ENCODE assay signal across 1 cellular context in the genomic region with DNA sequence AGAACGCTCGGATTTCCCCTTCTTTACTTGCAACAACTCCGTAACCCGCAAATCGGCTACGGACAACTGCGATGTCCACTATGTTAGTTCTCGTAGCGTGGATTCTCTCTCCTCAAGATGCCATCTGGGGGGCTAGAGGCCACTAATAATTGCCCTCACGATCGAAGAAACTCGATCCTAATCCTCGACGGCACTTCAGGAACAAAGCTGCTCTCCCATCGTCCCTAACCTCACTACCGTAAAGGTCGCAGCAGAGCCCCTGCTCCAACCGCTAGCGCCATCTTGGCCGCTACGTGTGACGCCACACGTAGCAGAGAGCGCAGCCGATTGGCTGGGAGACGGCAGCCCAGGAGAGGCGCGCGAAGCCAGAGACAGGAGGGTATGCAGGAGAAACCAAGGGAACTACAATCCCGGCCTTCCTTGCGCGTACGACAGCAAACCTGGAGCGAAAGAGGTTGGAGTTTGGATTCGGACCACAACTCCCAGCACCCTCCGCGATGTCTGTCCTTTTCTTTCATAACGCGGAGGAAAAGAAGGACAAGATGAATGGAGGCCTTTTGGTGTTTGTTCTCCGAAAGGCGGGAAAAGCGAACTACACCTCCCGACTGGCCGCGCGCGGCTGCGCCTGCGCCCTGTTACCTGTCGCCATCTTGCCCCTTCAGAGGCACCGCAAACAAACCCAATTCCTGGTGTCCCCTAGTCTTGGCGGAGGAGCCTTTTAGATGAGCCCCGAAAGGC.
TF ChIP-seq lines count a peak whose summit lies in the region.

A gene with protein sequence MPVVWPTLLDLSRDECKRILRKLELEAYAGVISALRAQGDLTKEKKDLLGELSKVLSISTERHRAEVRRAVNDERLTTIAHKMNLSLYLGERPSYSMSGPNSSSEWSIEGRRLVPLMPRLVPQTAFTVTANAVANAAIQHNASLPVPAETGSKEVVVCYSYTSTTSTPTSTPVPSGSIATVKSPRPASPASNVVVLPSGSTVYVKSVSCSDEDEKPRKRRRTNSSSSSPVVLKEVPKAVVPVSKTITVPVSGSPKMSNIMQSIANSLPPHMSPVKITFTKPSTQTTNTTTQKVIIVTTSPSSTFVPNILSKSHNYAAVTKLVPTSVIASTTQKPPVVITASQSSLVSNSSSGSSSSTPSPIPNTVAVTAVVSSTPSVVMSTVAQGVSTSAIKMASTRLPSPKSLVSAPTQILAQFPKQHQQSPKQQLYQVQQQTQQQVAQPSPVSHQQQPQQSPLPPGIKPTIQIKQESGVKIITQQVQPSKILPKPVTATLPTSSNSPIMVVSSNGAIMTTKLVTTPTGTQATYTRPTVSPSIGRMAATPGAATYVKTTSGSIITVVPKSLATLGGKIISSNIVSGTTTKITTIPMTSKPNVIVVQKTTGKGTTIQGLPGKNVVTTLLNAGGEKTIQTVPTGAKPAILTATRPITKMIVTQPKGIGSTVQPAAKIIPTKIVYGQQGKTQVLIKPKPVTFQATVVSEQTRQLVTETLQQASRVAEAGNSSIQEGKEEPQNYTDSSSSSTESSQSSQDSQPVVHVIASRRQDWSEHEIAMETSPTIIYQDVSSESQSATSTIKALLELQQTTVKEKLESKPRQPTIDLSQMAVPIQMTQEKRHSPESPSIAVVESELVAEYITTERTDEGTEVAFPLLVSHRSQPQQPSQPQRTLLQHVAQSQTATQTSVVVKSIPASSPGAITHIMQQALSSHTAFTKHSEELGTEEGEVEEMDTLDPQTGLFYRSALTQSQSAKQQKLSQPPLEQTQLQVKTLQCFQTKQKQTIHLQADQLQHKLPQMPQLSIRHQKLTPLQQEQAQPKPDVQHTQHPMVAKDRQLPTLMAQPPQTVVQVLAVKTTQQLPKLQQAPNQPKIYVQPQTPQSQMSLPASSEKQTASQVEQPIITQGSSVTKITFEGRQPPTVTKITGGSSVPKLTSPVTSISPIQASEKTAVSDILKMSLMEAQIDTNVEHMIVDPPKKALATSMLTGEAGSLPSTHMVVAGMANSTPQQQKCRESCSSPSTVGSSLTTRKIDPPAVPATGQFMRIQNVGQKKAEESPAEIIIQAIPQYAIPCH (N-terminal part only) (plus strand): TSS at position 635 of the 738 bp plus-strand sequence. CDS start 1,921 bp downstream, outside the sequence.

TF ChIP-seq in K562, 482 proteins besides CTCF, POLR2A, EP300 and RAD21 (continued from another document and continues in another):
- TF ChIP-seq, protein P1, sequence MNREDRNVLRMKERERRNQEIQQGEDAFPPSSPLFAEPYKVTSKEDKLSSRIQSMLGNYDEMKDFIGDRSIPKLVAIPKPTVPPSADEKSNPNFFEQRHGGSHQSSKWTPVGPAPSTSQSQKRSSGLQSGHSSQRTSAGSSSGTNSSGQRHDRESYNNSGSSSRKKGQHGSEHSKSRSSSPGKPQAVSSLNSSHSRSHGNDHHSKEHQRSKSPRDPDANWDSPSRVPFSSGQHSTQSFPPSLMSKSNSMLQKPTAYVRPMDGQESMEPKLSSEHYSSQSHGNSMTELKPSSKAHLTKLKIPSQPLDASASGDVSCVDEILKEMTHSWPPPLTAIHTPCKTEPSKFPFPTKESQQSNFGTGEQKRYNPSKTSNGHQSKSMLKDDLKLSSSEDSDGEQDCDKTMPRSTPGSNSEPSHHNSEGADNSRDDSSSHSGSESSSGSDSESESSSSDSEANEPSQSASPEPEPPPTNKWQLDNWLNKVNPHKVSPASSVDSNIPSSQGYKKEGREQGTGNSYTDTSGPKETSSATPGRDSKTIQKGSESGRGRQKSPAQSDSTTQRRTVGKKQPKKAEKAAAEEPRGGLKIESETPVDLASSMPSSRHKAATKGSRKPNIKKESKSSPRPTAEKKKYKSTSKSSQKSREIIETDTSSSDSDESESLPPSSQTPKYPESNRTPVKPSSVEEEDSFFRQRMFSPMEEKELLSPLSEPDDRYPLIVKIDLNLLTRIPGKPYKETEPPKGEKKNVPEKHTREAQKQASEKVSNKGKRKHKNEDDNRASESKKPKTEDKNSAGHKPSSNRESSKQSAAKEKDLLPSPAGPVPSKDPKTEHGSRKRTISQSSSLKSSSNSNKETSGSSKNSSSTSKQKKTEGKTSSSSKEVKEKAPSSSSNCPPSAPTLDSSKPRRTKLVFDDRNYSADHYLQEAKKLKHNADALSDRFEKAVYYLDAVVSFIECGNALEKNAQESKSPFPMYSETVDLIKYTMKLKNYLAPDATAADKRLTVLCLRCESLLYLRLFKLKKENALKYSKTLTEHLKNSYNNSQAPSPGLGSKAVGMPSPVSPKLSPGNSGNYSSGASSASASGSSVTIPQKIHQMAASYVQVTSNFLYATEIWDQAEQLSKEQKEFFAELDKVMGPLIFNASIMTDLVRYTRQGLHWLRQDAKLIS (CRISPR knock-in tag; IDR thresholded peaks at IDR 0.05), result no peak; the same call in 1 of the 2 replicates
- TF ChIP-seq TRIM24 (IDR thresholded peaks at IDR 0.05), result no peak
- TF ChIP-seq, protein P2, sequence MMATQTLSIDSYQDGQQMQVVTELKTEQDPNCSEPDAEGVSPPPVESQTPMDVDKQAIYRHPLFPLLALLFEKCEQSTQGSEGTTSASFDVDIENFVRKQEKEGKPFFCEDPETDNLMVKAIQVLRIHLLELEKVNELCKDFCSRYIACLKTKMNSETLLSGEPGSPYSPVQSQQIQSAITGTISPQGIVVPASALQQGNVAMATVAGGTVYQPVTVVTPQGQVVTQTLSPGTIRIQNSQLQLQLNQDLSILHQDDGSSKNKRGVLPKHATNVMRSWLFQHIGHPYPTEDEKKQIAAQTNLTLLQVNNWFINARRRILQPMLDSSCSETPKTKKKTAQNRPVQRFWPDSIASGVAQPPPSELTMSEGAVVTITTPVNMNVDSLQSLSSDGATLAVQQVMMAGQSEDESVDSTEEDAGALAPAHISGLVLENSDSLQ (IDR thresholded peaks at IDR 0.05), result peak; percentile 58
- peak; percentile 86; the same call in 1 of the 2 replicates for TF ChIP-seq RB1 (IDR thresholded peaks at IDR 0.05; ENCODE audit: low read depth)
- TF ChIP-seq RBM25 (IDR thresholded peaks at IDR 0.05; ENCODE audit: low read depth, low read length, severe bottlenecking), result no peak
- TF ChIP-seq, protein P3, sequence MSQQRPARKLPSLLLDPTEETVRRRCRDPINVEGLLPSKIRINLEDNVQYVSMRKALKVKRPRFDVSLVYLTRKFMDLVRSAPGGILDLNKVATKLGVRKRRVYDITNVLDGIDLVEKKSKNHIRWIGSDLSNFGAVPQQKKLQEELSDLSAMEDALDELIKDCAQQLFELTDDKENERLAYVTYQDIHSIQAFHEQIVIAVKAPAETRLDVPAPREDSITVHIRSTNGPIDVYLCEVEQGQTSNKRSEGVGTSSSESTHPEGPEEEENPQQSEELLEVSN (IDR thresholded peaks at IDR 0.05; ENCODE audit: borderline replicate concordance in 1 of 2, extremely low read depth in 1 of 2, insufficient read depth in 1 of 2, insufficient read length in 1 of 2, low read depth in 1 of 2, low read length in 1 of 2, poor library complexity in 1 of 2, severe bottlenecking in 1 of 2), result peak; percentile 64 to 86
- no peak for TF ChIP-seq ZBTB1 (CRISPR knock-in tag; IDR thresholded peaks at IDR 0.05; ENCODE audit: borderline replicate concordance, low read depth)
- TF ChIP-seq SMARCB1 (IDR thresholded peaks at IDR 0.05; ENCODE audit: insufficient read length, low read depth), result no peak
- peak; percentile 63 for TF ChIP-seq ZNF263 (CRISPR knock-in tag; IDR thresholded peaks at IDR 0.05; ENCODE audit: borderline replicate concordance)
- TF ChIP-seq MYBL2 (IDR thresholded peaks at IDR 0.05; ENCODE audit: low read depth), result no peak
- no peak for TF ChIP-seq MYBL2 (CRISPR knock-in tag; IDR thresholded peaks at IDR 0.05; ENCODE audit: borderline replicate concordance)
- TF ChIP-seq RHOXF2B (CRISPR knock-in tag; conservative IDR thresholded peaks at IDR 0.05), result peak; percentile 74; the same call in 1 of the 2 replicates
- TF ChIP-seq JUNB (CRISPR knock-in tag; conservative IDR thresholded peaks at IDR 0.05), result no peak
- TF ChIP-seq NCOA1 (IDR thresholded peaks at IDR 0.05; ENCODE audit: low read depth), result 0 out of 2 replicates have a peak, but pooled peaks have one; percentile 39
- TF ChIP-seq, protein P4, sequence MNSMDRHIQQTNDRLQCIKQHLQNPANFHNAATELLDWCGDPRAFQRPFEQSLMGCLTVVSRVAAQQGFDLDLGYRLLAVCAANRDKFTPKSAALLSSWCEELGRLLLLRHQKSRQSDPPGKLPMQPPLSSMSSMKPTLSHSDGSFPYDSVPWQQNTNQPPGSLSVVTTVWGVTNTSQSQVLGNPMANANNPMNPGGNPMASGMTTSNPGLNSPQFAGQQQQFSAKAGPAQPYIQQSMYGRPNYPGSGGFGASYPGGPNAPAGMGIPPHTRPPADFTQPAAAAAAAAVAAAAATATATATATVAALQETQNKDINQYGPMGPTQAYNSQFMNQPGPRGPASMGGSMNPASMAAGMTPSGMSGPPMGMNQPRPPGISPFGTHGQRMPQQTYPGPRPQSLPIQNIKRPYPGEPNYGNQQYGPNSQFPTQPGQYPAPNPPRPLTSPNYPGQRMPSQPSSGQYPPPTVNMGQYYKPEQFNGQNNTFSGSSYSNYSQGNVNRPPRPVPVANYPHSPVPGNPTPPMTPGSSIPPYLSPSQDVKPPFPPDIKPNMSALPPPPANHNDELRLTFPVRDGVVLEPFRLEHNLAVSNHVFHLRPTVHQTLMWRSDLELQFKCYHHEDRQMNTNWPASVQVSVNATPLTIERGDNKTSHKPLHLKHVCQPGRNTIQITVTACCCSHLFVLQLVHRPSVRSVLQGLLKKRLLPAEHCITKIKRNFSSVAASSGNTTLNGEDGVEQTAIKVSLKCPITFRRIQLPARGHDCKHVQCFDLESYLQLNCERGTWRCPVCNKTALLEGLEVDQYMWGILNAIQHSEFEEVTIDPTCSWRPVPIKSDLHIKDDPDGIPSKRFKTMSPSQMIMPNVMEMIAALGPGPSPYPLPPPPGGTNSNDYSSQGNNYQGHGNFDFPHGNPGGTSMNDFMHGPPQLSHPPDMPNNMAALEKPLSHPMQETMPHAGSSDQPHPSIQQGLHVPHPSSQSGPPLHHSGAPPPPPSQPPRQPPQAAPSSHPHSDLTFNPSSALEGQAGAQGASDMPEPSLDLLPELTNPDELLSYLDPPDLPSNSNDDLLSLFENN (IDR thresholded peaks at IDR 0.05; ENCODE audit: low read depth in 2 of 2, low read length in 2 of 2), result peak in 1 of 2 experiments; percentile 72; a peak in 2 of 4 replicates
- TF ChIP-seq ILK (tag; IDR thresholded peaks at IDR 0.05; ENCODE audit: borderline replicate concordance, low read depth), result no peak
- no peak for TF ChIP-seq MEF2A (IDR thresholded peaks at IDR 0.05; ENCODE audit: control insufficient read depth, low read depth, low read length)
- TF ChIP-seq NUFIP1 (IDR thresholded peaks at IDR 0.05; ENCODE audit: partially characterized antibody), result no peak
- TF ChIP-seq PHF20 (IDR thresholded peaks at IDR 0.05; ENCODE audit: partially characterized antibody), result peak; percentile 81
- TF ChIP-seq C11orf30 (IDR thresholded peaks at IDR 0.05; ENCODE audit: low read depth), result peak; percentile 53
- TF ChIP-seq ZNF408 (CRISPR knock-in tag; IDR thresholded peaks at IDR 0.05; ENCODE audit: low read depth), result no peak
- TF ChIP-seq TBL1XR1 (IDR thresholded peaks at IDR 0.05; ENCODE audit: low read length in 2 of 2), result peak in 1 of 2 experiments; percentile 62; a peak in 1 of 4 replicates
- TF ChIP-seq, protein P5, sequence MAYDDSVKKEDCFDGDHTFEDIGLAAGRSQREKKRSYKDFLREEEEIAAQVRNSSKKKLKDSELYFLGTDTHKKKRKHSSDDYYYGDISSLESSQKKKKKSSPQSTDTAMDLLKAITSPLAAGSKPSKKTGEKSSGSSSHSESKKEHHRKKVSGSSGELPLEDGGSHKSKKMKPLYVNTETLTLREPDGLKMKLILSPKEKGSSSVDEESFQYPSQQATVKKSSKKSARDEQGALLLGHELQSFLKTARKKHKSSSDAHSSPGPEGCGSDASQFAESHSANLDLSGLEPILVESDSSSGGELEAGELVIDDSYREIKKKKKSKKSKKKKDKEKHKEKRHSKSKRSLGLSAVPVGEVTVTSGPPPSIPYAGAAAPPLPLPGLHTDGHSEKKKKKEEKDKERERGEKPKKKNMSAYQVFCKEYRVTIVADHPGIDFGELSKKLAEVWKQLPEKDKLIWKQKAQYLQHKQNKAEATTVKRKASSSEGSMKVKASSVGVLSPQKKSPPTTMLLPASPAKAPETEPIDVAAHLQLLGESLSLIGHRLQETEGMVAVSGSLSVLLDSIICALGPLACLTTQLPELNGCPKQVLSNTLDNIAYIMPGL (CRISPR knock-in tag; IDR thresholded peaks at IDR 0.05), result peak; percentile 82; the same call in 1 of the 2 replicates
- no peak for TF ChIP-seq PTBP1 (IDR thresholded peaks at IDR 0.05; ENCODE audit: low read depth, low read length)
- TF ChIP-seq NR3C1 (CRISPR knock-in tag; IDR thresholded peaks at IDR 0.05), result no peak
- TF ChIP-seq, protein P6, sequence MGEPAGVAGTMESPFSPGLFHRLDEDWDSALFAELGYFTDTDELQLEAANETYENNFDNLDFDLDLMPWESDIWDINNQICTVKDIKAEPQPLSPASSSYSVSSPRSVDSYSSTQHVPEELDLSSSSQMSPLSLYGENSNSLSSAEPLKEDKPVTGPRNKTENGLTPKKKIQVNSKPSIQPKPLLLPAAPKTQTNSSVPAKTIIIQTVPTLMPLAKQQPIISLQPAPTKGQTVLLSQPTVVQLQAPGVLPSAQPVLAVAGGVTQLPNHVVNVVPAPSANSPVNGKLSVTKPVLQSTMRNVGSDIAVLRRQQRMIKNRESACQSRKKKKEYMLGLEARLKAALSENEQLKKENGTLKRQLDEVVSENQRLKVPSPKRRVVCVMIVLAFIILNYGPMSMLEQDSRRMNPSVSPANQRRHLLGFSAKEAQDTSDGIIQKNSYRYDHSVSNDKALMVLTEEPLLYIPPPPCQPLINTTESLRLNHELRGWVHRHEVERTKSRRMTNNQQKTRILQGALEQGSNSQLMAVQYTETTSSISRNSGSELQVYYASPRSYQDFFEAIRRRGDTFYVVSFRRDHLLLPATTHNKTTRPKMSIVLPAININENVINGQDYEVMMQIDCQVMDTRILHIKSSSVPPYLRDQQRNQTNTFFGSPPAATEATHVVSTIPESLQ (CRISPR knock-in tag; IDR thresholded peaks at IDR 0.05), result peak; percentile 43; the same call in 1 of the 2 replicates
- peak; percentile 92 for TF ChIP-seq L3MBTL2 (IDR thresholded peaks at IDR 0.05)
- peak; percentile 99 for TF ChIP-seq KDM5B (IDR thresholded peaks at IDR 0.05; ENCODE audit: insufficient replicate concordance, low read depth, low read length)
- peak; percentile 92 for TF ChIP-seq PML (IDR thresholded peaks at IDR 0.05; ENCODE audit: low read length)
- TF ChIP-seq HDAC2 (IDR thresholded peaks at IDR 0.05), result no peak; the same call in 1 of the 2 replicates
- no peak for TF ChIP-seq EZH2 (IDR thresholded peaks at IDR 0.05; ENCODE audit: borderline replicate concordance, low read depth, low read length)
- peak; percentile 54 for TF ChIP-seq CEBPB (tag; IDR thresholded peaks at IDR 0.05)
- TF ChIP-seq, protein P7, sequence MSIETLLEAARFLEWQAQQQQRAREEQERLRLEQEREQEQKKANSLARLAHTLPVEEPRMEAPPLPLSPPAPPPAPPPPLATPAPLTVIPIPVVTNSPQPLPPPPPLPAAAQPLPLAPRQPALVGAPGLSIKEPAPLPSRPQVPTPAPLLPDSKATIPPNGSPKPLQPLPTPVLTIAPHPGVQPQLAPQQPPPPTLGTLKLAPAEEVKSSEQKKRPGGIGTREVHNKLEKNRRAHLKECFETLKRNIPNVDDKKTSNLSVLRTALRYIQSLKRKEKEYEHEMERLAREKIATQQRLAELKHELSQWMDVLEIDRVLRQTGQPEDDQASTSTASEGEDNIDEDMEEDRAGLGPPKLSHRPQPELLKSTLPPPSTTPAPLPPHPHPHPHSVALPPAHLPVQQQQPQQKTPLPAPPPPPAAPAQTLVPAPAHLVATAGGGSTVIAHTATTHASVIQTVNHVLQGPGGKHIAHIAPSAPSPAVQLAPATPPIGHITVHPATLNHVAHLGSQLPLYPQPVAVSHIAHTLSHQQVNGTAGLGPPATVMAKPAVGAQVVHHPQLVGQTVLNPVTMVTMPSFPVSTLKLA (conservative IDR thresholded peaks at IDR 0.05), result peak; percentile 12 to 24; a peak in 2 of 4 replicates
- no peak for TF ChIP-seq TGIF2 (CRISPR knock-in tag; IDR thresholded peaks at IDR 0.05)
- no peak for TF ChIP-seq ZFP1 (CRISPR knock-in tag; IDR thresholded peaks at IDR 0.05)
